In the genomic region with DNA sequence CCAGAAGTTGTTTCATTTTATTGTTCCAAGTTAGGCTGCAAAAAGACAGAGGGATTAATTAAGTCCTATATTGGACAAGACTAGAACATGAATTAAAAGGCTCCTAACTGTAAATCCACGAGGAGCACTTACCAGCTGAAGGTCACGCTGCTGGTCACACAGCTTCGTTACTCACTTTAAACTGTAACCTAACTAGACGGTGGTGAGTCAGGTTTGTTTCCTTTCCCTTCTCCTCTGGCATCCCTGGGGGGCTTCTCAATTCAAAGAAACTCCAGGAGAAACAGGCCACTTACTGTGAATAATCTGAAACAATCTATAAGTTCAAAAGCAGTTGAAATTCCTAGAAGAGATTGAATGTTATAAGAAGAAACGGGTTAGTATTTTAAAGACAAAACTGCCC, we compare ENCODE assay signal across 19 cellular contexts.
DNase-seq lines count a peak whose midpoint lies in the region; ATAC-seq, FAIRE-seq and TF ChIP-seq lines count a peak whose summit lies in the region.
"Had no signal": no experiment of that assay in that cellular context is flagged by ENCODE, and none has a peak within 500 bp of the region (broad histone marks: within the 10 kb centered on the region; RNA-seq: fewer than 3 reads in every experiment).

No MANE protein-coding gene starts in this region.

- H3K4me1 ChIP-seq in pancreas = no peaks in the 10 kb centered on the region
- H3K4me1 ChIP-seq: spleen, uterus had no signal

- no peak overlapping the region for H3K27ac ChIP-seq in pancreas
- H3K27ac ChIP-seq: foreskin keratinocyte, spleen, uterus had no signal

- ATAC-seq in WTC11 = peak; percentile 67
- ATAC-seq in pancreas = no peak
- ATAC-seq in GM19023 (IDR thresholded peaks at IDR 0.05; ENCODE audit: unreplicated experiment) = no peak
- ATAC-seq: activated CD8-positive, alpha-beta T cell treated with anti-CD3 and anti-CD28 coated beads, Interleukin-2, amount 10 ng/mL, durations not matched to agents 7 days and 5 days; foreskin keratinocyte had no signal

- H3K36me3 ChIP-seq in pancreas = no peaks in the 10 kb centered on the region
- H3K36me3 ChIP-seq: spleen, uterus had no signal

- H3K4me3 Mint-ChIP-seq in WTC11 = no peak overlapping the region
- H3K4me3 Mint-ChIP-seq: activated CD8-positive, alpha-beta T cell treated with anti-CD3 and anti-CD28 coated beads, Interleukin-2, amount 10 ng/mL, durations not matched to agents 7 days and 5 days; activated T-helper 1 cell treated with anti-CD3 and anti-CD28 coated beads, Interleukin-12 subunit alpha, Interleukin-12 subunit beta, Interleukin-2, Interleukin-4 antibody, amounts not matched to agents 30 ng/mL and 10 ng/mL and 1 ng/mL, durations not matched to agents 14 hours and 24 hours and 36 hours; B cell; IgD-negative memory B cell; stimulated activated naive CD8-positive, alpha-beta T cell treated with anti-CD3 and anti-CD28 coated beads, Interleukin-15, Interleukin-2, amounts not matched to agents 100 ng/mL and 50 ng/mL, for 24 hours had no signal

- TF ChIP-seq CTCF in WTC11 (IDR thresholded peaks at IDR 0.05) (no peak), fibroblast of villous mesenchyme (IDR thresholded peaks at IDR 0.05; ENCODE audit: insufficient read depth, low read depth, low read length) (no peak), pancreas (IDR thresholded peaks at IDR 0.05) (no peak)

- CTCF ChIA-PET in WTC11 (lab: Charles Lee) = no interaction called here

- peaks cover 13% of the 10 kb centered on the region for H3K4me1 Mint-ChIP-seq in WTC11
- H3K4me1 Mint-ChIP-seq: B cell had no signal

- no peaks in the 10 kb centered on the region for H3K27me3 Mint-ChIP-seq in WTC11 (ENCODE audit: low read depth)
- H3K27me3 Mint-ChIP-seq: B cell; IgD-negative memory B cell; stimulated activated naive CD8-positive, alpha-beta T cell treated with anti-CD3 and anti-CD28 coated beads, Interleukin-15, Interleukin-2, amounts not matched to agents 100 ng/mL and 50 ng/mL, for 24 hours had no signal

- H3K4me3 ChIP-seq in fibroblast of villous mesenchyme (ENCODE audit: low read depth, low read length) (no peak overlapping the region), pancreas (no peak overlapping the region)
- H3K4me3 ChIP-seq: spleen, uterus had no signal

- H3K9me3 ChIP-seq in pancreas = no peaks in the 10 kb centered on the region
- H3K9me3 ChIP-seq: uterus had no signal

- 36% methylated on average over 5 of the region's 5 CpGs for WGBS in pancreas, 2 donors

- peaks cover 22% of the 10 kb centered on the region for H3K9me3 Mint-ChIP-seq in WTC11
- H3K9me3 Mint-ChIP-seq: stimulated activated naive CD8-positive, alpha-beta T cell treated with anti-CD3 and anti-CD28 coated beads, Interleukin-15, Interleukin-2, amounts not matched to agents 100 ng/mL and 50 ng/mL, for 24 hours had no signal

- H3K27me3 ChIP-seq in pancreas = no peaks in the 10 kb centered on the region
- H3K27me3 ChIP-seq: foreskin keratinocyte, spleen, uterus had no signal

- no peak overlapping the region for H3K27ac Mint-ChIP-seq in WTC11
- H3K27ac Mint-ChIP-seq: activated CD8-positive, alpha-beta T cell treated with anti-CD3 and anti-CD28 coated beads, Interleukin-2, amount 10 ng/mL, durations not matched to agents 7 days and 5 days; activated T-helper 1 cell treated with anti-CD3 and anti-CD28 coated beads, Interleukin-12 subunit alpha, Interleukin-12 subunit beta, Interleukin-2, Interleukin-4 antibody, amounts not matched to agents 30 ng/mL and 10 ng/mL and 1 ng/mL, durations not matched to agents 14 hours and 24 hours and 36 hours; B cell; IgD-negative memory B cell; stimulated activated naive CD8-positive, alpha-beta T cell treated with anti-CD3 and anti-CD28 coated beads, Interleukin-15, Interleukin-2, amounts not matched to agents 100 ng/mL and 50 ng/mL, for 24 hours had no signal

- H3K36me3 Mint-ChIP-seq in WTC11 = 0 out of 2 replicates have a peak, but pooled peaks cover 2% of the 10 kb centered on the region
- H3K36me3 Mint-ChIP-seq: IgD-negative memory B cell had no signal

- POLR2A ChIA-PET in WTC11 (lab: Charles Lee) = no interaction called here

- peak; percentile 39 for DNase-seq in HCEC 1CT
- DNase-seq in WTC11 (ENCODE audit: low spot score) = no peak
- DNase-seq in fibroblast of villous mesenchyme (ENCODE audit: low read depth) = peak; percentile 34
- DNase-seq in renal cortical epithelial cell (ENCODE audit: low read depth) = peak; percentile 70
- no peak for DNase-seq in pancreas
- DNase-seq in amniotic stem cell (lab: John Stamatoyannopoulos, UW) = no peak
- DNase-seq in HT-29 (ENCODE audit: low spot score) = no peak
- DNase-seq: activated CD8-positive, alpha-beta T cell treated with anti-CD3 and anti-CD28 coated beads, Interleukin-2, amount 10 ng/mL, durations not matched to agents 7 days and 5 days; amygdala; foreskin keratinocyte; NCI-H1105; occipital lobe; spleen; uterus had no signal

- FAIRE-seq in pancreas (lab: Jason Lieb, UNC) = no peak

- intact Hi-C loops in pancreas (cut with DNase I) = no loop called here

TF ChIP-seq in WTC11, 78 proteins besides CTCF, POLR2A, EP300 and RAD21:
- TF ChIP-seq CBFB (CRISPR knock-in tag; IDR thresholded peaks at IDR 0.05; ENCODE audit: low read depth) (no peak), NFYB (CRISPR knock-in tag; conservative IDR thresholded peaks at IDR 0.05; ENCODE audit: low read depth) (no peak), IRF2 (CRISPR knock-in tag; IDR thresholded peaks at IDR 0.05; ENCODE audit: borderline replicate concordance, low read depth) (no peak), NR2C2 (CRISPR knock-in tag; IDR thresholded peaks at IDR 0.05) (no peak), EMX1 (CRISPR knock-in tag; IDR thresholded peaks at IDR 0.05) (no peak), CREB1 (CRISPR knock-in tag; IDR thresholded peaks at IDR 0.05) (no peak), RELA (CRISPR knock-in tag; IDR thresholded peaks at IDR 0.05; ENCODE audit: borderline replicate concordance) (no peak), ZNF396 (CRISPR knock-in tag; IDR thresholded peaks at IDR 0.05; ENCODE audit: borderline replicate concordance) (no peak), ZNF671 (CRISPR knock-in tag; IDR thresholded peaks at IDR 0.05) (no peak), SOX15 (CRISPR knock-in tag; IDR thresholded peaks at IDR 0.05) (no peak)
- TF ChIP-seq, protein P1, sequence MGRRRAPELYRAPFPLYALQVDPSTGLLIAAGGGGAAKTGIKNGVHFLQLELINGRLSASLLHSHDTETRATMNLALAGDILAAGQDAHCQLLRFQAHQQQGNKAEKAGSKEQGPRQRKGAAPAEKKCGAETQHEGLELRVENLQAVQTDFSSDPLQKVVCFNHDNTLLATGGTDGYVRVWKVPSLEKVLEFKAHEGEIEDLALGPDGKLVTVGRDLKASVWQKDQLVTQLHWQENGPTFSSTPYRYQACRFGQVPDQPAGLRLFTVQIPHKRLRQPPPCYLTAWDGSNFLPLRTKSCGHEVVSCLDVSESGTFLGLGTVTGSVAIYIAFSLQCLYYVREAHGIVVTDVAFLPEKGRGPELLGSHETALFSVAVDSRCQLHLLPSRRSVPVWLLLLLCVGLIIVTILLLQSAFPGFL (CRISPR knock-in tag; IDR thresholded peaks at IDR 0.05; ENCODE audit: borderline replicate concordance) = no peak
- TF ChIP-seq, protein P2, sequence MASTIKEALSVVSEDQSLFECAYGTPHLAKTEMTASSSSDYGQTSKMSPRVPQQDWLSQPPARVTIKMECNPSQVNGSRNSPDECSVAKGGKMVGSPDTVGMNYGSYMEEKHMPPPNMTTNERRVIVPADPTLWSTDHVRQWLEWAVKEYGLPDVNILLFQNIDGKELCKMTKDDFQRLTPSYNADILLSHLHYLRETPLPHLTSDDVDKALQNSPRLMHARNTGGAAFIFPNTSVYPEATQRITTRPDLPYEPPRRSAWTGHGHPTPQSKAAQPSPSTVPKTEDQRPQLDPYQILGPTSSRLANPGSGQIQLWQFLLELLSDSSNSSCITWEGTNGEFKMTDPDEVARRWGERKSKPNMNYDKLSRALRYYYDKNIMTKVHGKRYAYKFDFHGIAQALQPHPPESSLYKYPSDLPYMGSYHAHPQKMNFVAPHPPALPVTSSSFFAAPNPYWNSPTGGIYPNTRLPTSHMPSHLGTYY (CRISPR knock-in tag; IDR thresholded peaks at IDR 0.05) = no peak
- TF ChIP-seq, protein P3, sequence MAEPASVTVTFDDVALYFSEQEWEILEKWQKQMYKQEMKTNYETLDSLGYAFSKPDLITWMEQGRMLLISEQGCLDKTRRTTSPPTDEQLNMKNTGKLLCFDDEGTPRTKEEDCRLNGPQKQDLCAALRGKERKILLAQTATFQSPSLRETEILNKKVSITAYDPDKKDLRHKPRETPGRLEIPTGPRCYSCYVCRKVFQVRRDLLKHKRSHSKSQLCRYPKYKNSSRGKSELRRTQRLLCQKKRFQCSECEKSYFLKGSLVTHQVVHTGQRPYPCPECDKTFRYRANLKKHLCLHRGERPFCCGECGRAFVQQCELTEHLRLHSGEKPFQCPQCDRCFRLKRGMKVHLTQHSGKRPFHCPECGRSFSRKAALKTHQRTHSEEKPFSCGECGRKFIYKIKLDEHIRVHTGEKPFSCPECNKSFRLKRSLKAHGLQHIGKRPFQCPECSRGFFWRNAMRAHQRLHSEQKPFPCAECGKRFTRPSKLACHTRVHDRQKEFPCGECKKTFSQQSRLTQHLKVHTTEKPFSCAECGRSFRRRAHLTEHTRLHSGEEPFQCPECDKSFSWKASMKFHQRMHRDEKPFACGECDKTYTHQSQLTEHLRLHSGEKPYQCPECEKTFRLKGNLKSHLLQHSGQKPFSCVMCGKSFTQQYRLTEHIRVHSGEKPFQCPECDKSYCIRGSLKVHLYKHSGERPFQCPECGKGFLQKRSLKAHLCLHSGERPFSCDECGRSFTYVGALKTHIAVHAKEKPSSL (CRISPR knock-in tag; conservative IDR thresholded peaks at IDR 0.05) = no peak
- TF ChIP-seq, protein P4, sequence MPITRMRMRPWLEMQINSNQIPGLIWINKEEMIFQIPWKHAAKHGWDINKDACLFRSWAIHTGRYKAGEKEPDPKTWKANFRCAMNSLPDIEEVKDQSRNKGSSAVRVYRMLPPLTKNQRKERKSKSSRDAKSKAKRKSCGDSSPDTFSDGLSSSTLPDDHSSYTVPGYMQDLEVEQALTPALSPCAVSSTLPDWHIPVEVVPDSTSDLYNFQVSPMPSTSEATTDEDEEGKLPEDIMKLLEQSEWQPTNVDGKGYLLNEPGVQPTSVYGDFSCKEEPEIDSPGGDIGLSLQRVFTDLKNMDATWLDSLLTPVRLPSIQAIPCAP (CRISPR knock-in tag; IDR thresholded peaks at IDR 0.05) = no peak

Comparison
In these comparisons a context has a peak if more than half of its experiments do, and no peak if none do; other contexts are left out.
1. DNase-seq: peak in HCEC 1CT (single experiment), fibroblast of villous mesenchyme (single experiment) and renal cortical epithelial cell (single experiment); none in WTC11 (single experiment), pancreas (0 of 6), amniotic stem cell (single experiment) and HT-29 (single experiment).